9 cellular contexts compared by ENCODE assay signal in the genomic region with DNA sequence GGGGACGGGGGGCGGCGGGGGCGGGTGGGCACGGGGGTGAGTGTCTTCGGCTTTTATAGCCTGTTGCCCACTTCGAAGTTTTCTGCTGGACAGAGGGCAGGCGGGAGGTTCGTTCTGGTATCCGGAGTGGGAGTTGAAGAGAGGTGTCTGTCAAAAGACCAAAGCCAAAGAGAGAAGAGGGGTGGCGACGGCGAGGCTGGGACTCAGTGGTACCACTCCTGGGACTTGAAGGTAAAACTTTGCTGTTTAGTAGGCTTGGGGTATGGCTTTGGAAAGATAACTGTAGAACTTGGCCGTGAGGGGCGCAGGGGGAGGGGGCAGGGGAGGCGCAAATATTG.
DNase-seq lines count a peak whose midpoint lies in the region; ATAC-seq and TF ChIP-seq lines count a peak whose summit lies in the region.
"Had no signal": no experiment of that assay in that cellular context is flagged by ENCODE, and none has a peak within 500 bp of the region (broad histone marks: within the 10 kb centered on the region; RNA-seq: fewer than 3 reads in every experiment).

No MANE protein-coding gene starts in this region.

- ATAC-seq in HG02840 (IDR thresholded peaks at IDR 0.05; ENCODE audit: low FRiP score, unreplicated experiment) (no peak), T-helper 17 cell (no peak), HG02610 (IDR thresholded peaks at IDR 0.05; ENCODE audit: unreplicated experiment) (no peak), HG03460 (IDR thresholded peaks at IDR 0.05; ENCODE audit: unreplicated experiment) (no peak)

- H3K36me3 ChIP-seq in adipocyte (ENCODE audit: control insufficient read depth, insufficient read depth, low read length, severe bottlenecking) (no peaks in the 10 kb centered on the region), hepatocyte (replicated peaks; ENCODE audit: insufficient read depth, low read depth) (no peaks in the 10 kb centered on the region), sigmoid colon (no peaks in the 10 kb centered on the region)
- H3K36me3 ChIP-seq: SJCRH30 had no signal

- TF ChIP-seq CTCF in hepatocyte (IDR thresholded peaks at IDR 0.05; ENCODE audit: poor library complexity) (no peak), sigmoid colon (IDR thresholded peaks at IDR 0.05) (no peak)

- no peaks in the 10 kb centered on the region for H3K79me2 ChIP-seq in hepatocyte

- no peak overlapping the region for H3K9ac ChIP-seq in adipocyte (ENCODE audit: low read length)

- no peaks in the 10 kb centered on the region for H3K4me1 Mint-ChIP-seq in T-helper 17 cell

- H3K27ac ChIP-seq in hepatocyte, result no peak overlapping the region
- peak overlapping the region; percentile 79 to 85 (median 81) for H3K27ac ChIP-seq in sigmoid colon
- H3K27ac ChIP-seq: SJCRH30 had no signal

- no peak overlapping the region for H3K4me3 Mint-ChIP-seq in T-helper 17 cell

- intact Hi-C loops in sigmoid colon (cut with DNase I), result loop anchor here (5.0 kb wide), 3 partner anchors 98 to 298 kb away; no protein-coding TSS in a partner anchor

- H3K4me3 ChIP-seq in adipocyte (ENCODE audit: low read length) (peak overlapping the region; percentile 84), hepatocyte (peak overlapping the region; percentile 48), sigmoid colon (peak overlapping the region; percentile 43 to 73 (median 60))

- WGBS in hepatocyte (ENCODE audit: low lambda C conversion rate, missing lambda C conversion rate), result 3% methylated on average over 14 of the region's 16 CpGs
- 9% methylated on average over 16 of the region's 16 CpGs for WGBS in sigmoid colon, 2 donors

- peak overlapping the region; percentile 92 for H3K4me2 ChIP-seq in hepatocyte

- peaks cover 14% of the 10 kb centered on the region for H3K27me3 Mint-ChIP-seq in T-helper 17 cell

- H4K20me1 ChIP-seq in hepatocyte (ENCODE audit: insufficient read depth, poor library complexity, severe bottlenecking), result no peaks in the 10 kb centered on the region

- H3K9me3 ChIP-seq in adipocyte (ENCODE audit: control insufficient read depth, low read length) (no peaks in the 10 kb centered on the region), hepatocyte (ENCODE audit: low read depth) (no peaks in the 10 kb centered on the region), sigmoid colon (no peaks in the 10 kb centered on the region), T-helper 17 cell (ENCODE audit: control insufficient read depth, low read length, poor library complexity, severe bottlenecking) (no peaks in the 10 kb centered on the region)
- H3K9me3 ChIP-seq: SJCRH30 had no signal

- peak; percentile 3 for DNase-seq in H4 (ENCODE audit: low spot score)
- DNase-seq in adipocyte (ENCODE audit: low read depth), result no peak
- no peak for DNase-seq in hepatocyte (ENCODE audit: low spot score)
- DNase-seq in sigmoid colon, result peak; percentile 59
- no peak for DNase-seq in T-helper 17 cell

- H3K9me2 ChIP-seq in hepatocyte (replicated peaks; ENCODE audit: insufficient read depth), result no peaks in the 10 kb centered on the region

- H3K27me3 ChIP-seq in adipocyte (replicated peaks; ENCODE audit: control insufficient read depth, insufficient read depth, low read length), result no peaks in the 10 kb centered on the region
- peaks cover 53% of the 10 kb centered on the region for H3K27me3 ChIP-seq in hepatocyte
- H3K27me3 ChIP-seq in sigmoid colon, result no peaks in the 10 kb centered on the region
- H3K27me3 ChIP-seq: SJCRH30 had no signal

- H3K4me1 ChIP-seq in adipocyte (ENCODE audit: control insufficient read depth, insufficient read depth, low read length) (peaks cover 6% of the 10 kb centered on the region), hepatocyte (ENCODE audit: insufficient read depth) (no peaks in the 10 kb centered on the region), sigmoid colon (peaks cover 0 to 12% (median 2%) of the 10 kb centered on the region in 4 donors)
- H3K4me1 ChIP-seq: SJCRH30 had no signal

- peak overlapping the region; percentile 67 for H2AFZ ChIP-seq in hepatocyte

- no peak for TF ChIP-seq EP300 in sigmoid colon (IDR thresholded peaks at IDR 0.05)

- TF ChIP-seq POLR2A in sigmoid colon (IDR thresholded peaks at IDR 0.05), result no peak

- H3K27ac Mint-ChIP-seq in T-helper 17 cell, result no peak overlapping the region

- H3K36me3 Mint-ChIP-seq in T-helper 17 cell (ENCODE audit: low read depth), result no peaks in the 10 kb centered on the region

Comparison
In these comparisons a context has a peak if more than half of its experiments do, and no peak if none do; other contexts are left out.
1. DNase-seq: peak in H4 (single experiment) and sigmoid colon (single experiment); none in adipocyte (single experiment), hepatocyte (single experiment) and T-helper 17 cell (0 of 3).
2. Peak in every context shown above with its lines, with median percentiles within 50 percentile points of each other: H3K4me3 ChIP-seq.